Comparison of ENCODE assay signal across 1 cellular context in the genomic region with DNA sequence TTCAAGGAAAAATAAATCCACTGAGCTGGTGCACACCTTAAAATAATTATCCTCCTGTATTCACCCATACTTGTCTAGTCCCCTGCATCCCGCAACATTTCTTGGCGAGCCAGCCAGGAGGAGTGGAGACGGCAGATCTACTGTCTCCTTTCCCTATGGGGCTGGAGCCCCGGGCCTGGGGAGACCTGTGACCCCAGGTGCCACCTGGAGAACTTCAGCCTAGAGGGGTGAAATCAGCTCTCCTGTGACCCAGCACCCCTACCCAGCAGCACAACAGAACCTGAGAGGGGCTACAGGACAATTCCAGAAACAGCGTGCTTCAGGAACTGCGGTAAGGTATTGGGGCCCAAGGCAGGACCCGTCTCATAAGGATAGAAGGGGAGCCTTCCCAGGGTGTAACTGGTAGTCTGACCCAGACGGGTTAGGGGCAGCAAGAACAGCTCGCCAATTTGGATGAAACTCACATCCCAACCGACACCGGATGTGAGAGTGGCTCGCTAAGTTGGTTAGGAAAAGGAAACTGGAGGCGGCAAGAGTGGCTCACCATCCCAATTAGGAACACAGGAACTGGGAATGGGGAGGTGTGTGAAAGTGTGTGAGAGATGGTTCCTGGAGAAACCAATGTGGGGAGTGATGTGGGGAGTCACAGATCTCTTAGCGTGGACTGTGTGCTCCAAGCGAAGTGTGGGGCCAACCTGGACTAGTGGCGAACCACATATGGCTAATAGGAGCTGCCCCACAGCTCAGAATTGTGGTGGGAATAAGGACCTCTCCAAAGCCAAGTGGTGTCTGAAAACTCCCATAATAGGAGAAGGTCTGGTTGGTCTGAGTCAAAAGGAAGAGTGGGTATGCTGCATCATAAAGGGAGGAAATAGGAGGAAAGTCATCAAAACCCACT.
A peak's percentile ranks its signal among the peaks of the same experiment; 100 is the strongest.
TF ChIP-seq lines count a peak whose summit lies in the region.

No MANE protein-coding gene starts in this region.

TF ChIP-seq in HepG2, 621 proteins besides CTCF, POLR2A, EP300 and RAD21:
- TF ChIP-seq, protein P1, sequence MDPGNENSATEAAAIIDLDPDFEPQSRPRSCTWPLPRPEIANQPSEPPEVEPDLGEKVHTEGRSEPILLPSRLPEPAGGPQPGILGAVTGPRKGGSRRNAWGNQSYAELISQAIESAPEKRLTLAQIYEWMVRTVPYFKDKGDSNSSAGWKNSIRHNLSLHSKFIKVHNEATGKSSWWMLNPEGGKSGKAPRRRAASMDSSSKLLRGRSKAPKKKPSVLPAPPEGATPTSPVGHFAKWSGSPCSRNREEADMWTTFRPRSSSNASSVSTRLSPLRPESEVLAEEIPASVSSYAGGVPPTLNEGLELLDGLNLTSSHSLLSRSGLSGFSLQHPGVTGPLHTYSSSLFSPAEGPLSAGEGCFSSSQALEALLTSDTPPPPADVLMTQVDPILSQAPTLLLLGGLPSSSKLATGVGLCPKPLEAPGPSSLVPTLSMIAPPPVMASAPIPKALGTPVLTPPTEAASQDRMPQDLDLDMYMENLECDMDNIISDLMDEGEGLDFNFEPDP (CRISPR knock-in tag; conservative IDR thresholded peaks at IDR 0.05) = 0 out of 2 replicates have a peak, but pooled peaks have one; percentile 67
- TF ChIP-seq ZSCAN30 (CRISPR knock-in tag; IDR thresholded peaks at IDR 0.05) = no peak
TF ChIP-seq in HepG2: peak in this region for 1.
